Comparison of ENCODE assay signal across 21 cellular contexts in the genomic region with DNA sequence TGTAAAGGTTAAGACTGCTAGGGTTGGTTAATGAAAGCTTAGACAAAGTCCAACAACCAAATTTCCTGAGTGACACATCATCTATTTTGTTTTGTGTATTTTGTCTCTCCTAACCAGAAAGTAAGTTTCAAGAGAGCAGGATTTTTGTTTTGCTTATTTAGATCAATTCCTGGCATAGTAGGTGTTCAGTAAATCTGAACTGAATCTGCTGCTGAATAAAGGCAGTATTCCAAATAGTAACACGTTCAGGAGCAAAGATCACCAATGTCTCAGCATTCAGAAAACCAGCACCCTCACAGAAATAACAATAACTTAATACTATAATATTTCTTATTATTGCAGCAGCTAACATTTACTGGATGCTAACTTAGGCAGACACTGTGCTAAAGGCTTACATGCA. TPM values are rescaled to one million over a fixed set of nuclear protein-coding genes. Genes with fewer than 3 reads are reported as not detected.
DNase-seq lines count a peak whose midpoint lies in the region; ATAC-seq, FAIRE-seq and TF ChIP-seq lines count a peak whose summit lies in the region.
"Had no signal": no experiment of that assay in that cellular context is flagged by ENCODE, and none has a peak within 500 bp of the region (broad histone marks: within the 10 kb centered on the region; RNA-seq: fewer than 3 reads in every experiment).

No MANE protein-coding gene starts in this region.

- no peak for TF ChIP-seq EP300 in HepG2 (IDR thresholded peaks at IDR 0.05; ENCODE audit: low read depth in 2 of 2, low read length in 2 of 2)
- no peak for TF ChIP-seq EP300 in HepG2 (CRISPR knock-in tag; IDR thresholded peaks at IDR 0.05; ENCODE audit: borderline replicate concordance)

- no TSS peak for BruUV-seq in HepG2 (replicated peaks; lab: Mats Ljungman, UMichigan)

- peaks cover 30% of the 10 kb centered on the region for H3K36me3 Mint-ChIP-seq in activated T-helper 17 cell treated with anti-CD3 and anti-CD28 coated beads, Interleukin-2, amount 50 U/mL, for 72 hours (ENCODE audit: low read depth)

- TF ChIP-seq RAD21 in liver (IDR thresholded peaks at IDR 0.05) (no peak), HepG2 (CRISPR knock-in tag; IDR thresholded peaks at IDR 0.05) (no peak)

- no peak overlapping the region for H3K9ac ChIP-seq in liver (ENCODE audit: low read depth in 1 of 2, low read length in 2 of 2)
- no peak overlapping the region for H3K9ac ChIP-seq in HepG2 (ENCODE audit: insufficient read depth, low read depth, low read length)
- H3K9ac ChIP-seq: GM23248 had no signal

- H3K79me2 ChIP-seq in HepG2 (ENCODE audit: insufficient read depth, low read length), result peaks cover 73% of the 10 kb centered on the region

- TF ChIP-seq CTCF in liver (IDR thresholded peaks at IDR 0.05; ENCODE audit: low read depth, low read length, missing input control), result no peak
- TF ChIP-seq CTCF in HepG2 (CRISPR knock-in tag; IDR thresholded peaks at IDR 0.05), result no peak
- no peak for TF ChIP-seq CTCF in GM10266 (IDR thresholded peaks at IDR 0.05; ENCODE audit: control insufficient read depth, insufficient read depth, low read depth, missing control alignments)

- 29% methylated on average over 1 of the region's 1 CpG for WGBS in liver
- 36% methylated on average over 1 of the region's 1 CpG for WGBS in HepG2 (ENCODE audit: low lambda C conversion rate)

- no peaks in the 10 kb centered on the region for H3K9me3 Mint-ChIP-seq in activated T-helper 17 cell treated with anti-CD3 and anti-CD28 coated beads, Interleukin-2, amount 50 U/mL, for 72 hours
- H3K9me3 Mint-ChIP-seq: H9 had no signal

- no peaks in the 10 kb centered on the region for H3K36me3 ChIP-seq in liver (ENCODE audit: control insufficient read depth in 4 of 4, insufficient read depth in 3 of 4, low read depth in 1 of 4, low read length in 3 of 4)
- no peaks in the 10 kb centered on the region for H3K36me3 ChIP-seq in HepG2 (replicated peaks in 1 of 2; ENCODE audit: control insufficient read depth in 1 of 2, insufficient read depth in 2 of 2, low read length in 2 of 2)
- H3K36me3 ChIP-seq: Peyer's patch had no signal

- H2AFZ ChIP-seq in HepG2 (ENCODE audit: low read length), result no peak overlapping the region
- H2AFZ ChIP-seq: GM23248 had no signal

- H3K27me3 ChIP-seq in liver (ENCODE audit: control insufficient read depth in 4 of 4, insufficient read depth in 4 of 4, low read length in 3 of 4) (no peaks in the 10 kb centered on the region), HepG2 (ENCODE audit: control insufficient read depth in 1 of 2, insufficient read depth in 2 of 2, low read length in 2 of 2) (no peaks in the 10 kb centered on the region)
- H3K27me3 ChIP-seq: Peyer's patch had no signal

- TF ChIP-seq POLR2A in HepG2 (IDR thresholded peaks at IDR 0.05; ENCODE audit: insufficient read depth in 1 of 2, low read depth in 2 of 2, low read length in 2 of 2), result no peak

- ATAC-seq in HepG2 (no peak), left lobe of liver (peak; percentile 76), HG02642 (IDR thresholded peaks at IDR 0.05; ENCODE audit: poor library complexity, unreplicated experiment) (no peak), GM19328 (IDR thresholded peaks at IDR 0.05; ENCODE audit: unreplicated experiment) (no peak)
- ATAC-seq in activated T-helper 17 cell treated with anti-CD3 and anti-CD28 coated beads, Interleukin-2, amount 50 U/mL, for 72 hours (replicated peaks), result no peak

- peaks cover 54% of the 10 kb centered on the region for H3K4me1 Mint-ChIP-seq in activated T-helper 17 cell treated with anti-CD3 and anti-CD28 coated beads, Interleukin-2, amount 50 U/mL, for 72 hours

- H3K4me3 ChIP-seq in liver (ENCODE audit: low read depth in 1 of 3, low read length in 3 of 3) (no peak overlapping the region), HepG2 (replicated peaks in 1 of 3; ENCODE audit: insufficient read depth in 1 of 3, low read depth in 2 of 3, low read length in 3 of 3) (no peak overlapping the region)
- H3K4me3 ChIP-seq: GM23248, Peyer's patch had no signal

- H3K4me2 ChIP-seq in HepG2 (ENCODE audit: low read depth, low read length), result no peak overlapping the region

- no peaks in the 10 kb centered on the region for H4K20me1 ChIP-seq in HepG2 (ENCODE audit: insufficient read depth, low read length)

- H3K9me3 ChIP-seq in liver (ENCODE audit: control insufficient read depth in 4 of 4, low read length in 3 of 4) (no peaks in the 10 kb centered on the region), HepG2 (ENCODE audit: low read length) (no peaks in the 10 kb centered on the region)
- H3K9me3 ChIP-seq: Peyer's patch had no signal

- CTCF ChIA-PET in HepG2 (lab: Yijun Ruan, JAX; ENCODE audit: low intra/inter-chr PET ratio, low total read pairs), result no interaction called here

- H3K4me1 ChIP-seq in liver (ENCODE audit: control insufficient read depth in 4 of 4, insufficient read depth in 4 of 4, low read length in 3 of 4) (peaks cover 3 to 13% (median 7%) of the 10 kb centered on the region in 4 donors), HepG2 (ENCODE audit: insufficient read depth, low read length) (peaks cover 30% of the 10 kb centered on the region)
- H3K4me1 ChIP-seq: Peyer's patch had no signal

- POLR2A ChIA-PET in HepG2 (lab: Yijun Ruan, JAX), result interaction anchor here (0.8 kb wide), 1 partner anchor 13 kb away, joined by 3 read pairs; no protein-coding TSS in a partner anchor

- DNase-seq in HepG2 (ENCODE audit: low spot score), result no peak
- DNase-seq in left lobe of liver (ENCODE audit: low spot score), result no peak
- no peak for DNase-seq in GM10266 (ENCODE audit: extremely low spot score)
- DNase-seq: DMS53, GDM1, GM23248, H9, Karpas-422, NCI-H1048, NCI-H1417 treated with DMSO at 0.1 percent for 48 hours, NCI-H187, NCI-H226, NCI-H510A treated with DMSO at 0.1 percent for 48 hours, NCI-H774, Peyer's patch had no signal

- no peak overlapping the region for H3K27ac ChIP-seq in liver (ENCODE audit: low read depth in 1 of 2, low read length in 2 of 2)
- no peak overlapping the region for H3K27ac ChIP-seq in HepG2 (ENCODE audit: extremely low read length, insufficient read depth, low read length)
- H3K27ac ChIP-seq: C4-2B, GM23248, Peyer's patch had no signal

- intact Hi-C loops in HepG2 (cut with micrococcal nuclease; ENCODE audit: unreplicated experiment), result no loop called here

- no peak for FAIRE-seq in HepG2 (lab: Jason Lieb, UNC)
- FAIRE-seq: A204.1 had no signal

- in situ Hi-C loops in HepG2 (cut with HindIII; ENCODE audit: extremely low pct_ligation_motif_present, low pct_unique_long_range_greater_than_20kb), result no loop called here

- H3K27ac Mint-ChIP-seq in activated T-helper 17 cell treated with anti-CD3 and anti-CD28 coated beads, Interleukin-2, amount 50 U/mL, for 72 hours, result peak overlapping the region; percentile 42

- no peak overlapping the region for H3K4me3 Mint-ChIP-seq in activated T-helper 17 cell treated with anti-CD3 and anti-CD28 coated beads, Interleukin-2, amount 50 U/mL, for 72 hours
- H3K4me3 Mint-ChIP-seq: H9 had no signal

- H3K27me3 Mint-ChIP-seq in activated T-helper 17 cell treated with anti-CD3 and anti-CD28 coated beads, Interleukin-2, amount 50 U/mL, for 72 hours, result no peaks in the 10 kb centered on the region

TF ChIP-seq in HepG2, 621 proteins besides CTCF, POLR2A, EP300 and RAD21 (continues in another document):
- TF ChIP-seq, protein P1, sequence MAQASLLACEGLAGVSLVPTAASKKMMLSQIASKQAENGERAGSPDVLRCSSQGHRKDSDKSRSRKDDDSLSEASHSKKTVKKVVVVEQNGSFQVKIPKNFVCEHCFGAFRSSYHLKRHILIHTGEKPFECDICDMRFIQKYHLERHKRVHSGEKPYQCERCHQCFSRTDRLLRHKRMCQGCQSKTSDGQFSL (CRISPR knock-in tag; IDR thresholded peaks at IDR 0.05), result no peak

RNA-seq across cellular contexts. Expression of gene FBXW7, which starts 12.2 kb away (rescaled TPM):
- total RNA-seq in liver, result 10 to 100 TPM; 22.9 to 56.9 TPM
- polyA plus RNA-seq in liver, result 1 to 10 TPM; 4.0 to 9.3 TPM
- total RNA-seq in HepG2 (2016; rRNA removed; fragmentation: Illumina TruSeq; extraction: Trizol), result 21.7 and 40.9 TPM in 2 replicates
- total RNA-seq in HepG2 (2016; cell fraction: cytosol; rRNA removed; fragmentation: Illumina TruSeq; extraction: Trizol; ENCODE audit: low read depth), result 390 and 448 TPM in 2 replicates
- total RNA-seq in HepG2 (2016; cell fraction: insoluble cytoplasmic fraction; rRNA removed; fragmentation: Illumina TruSeq; extraction: Trizol), result 20.3 and 39.8 TPM in 2 replicates
- total RNA-seq in HepG2 (2016; cell fraction: membrane; rRNA removed; fragmentation: Illumina TruSeq; extraction: Trizol), result 97.2 and 111 TPM in 2 replicates
- 53.9 and 55.5 TPM in 2 replicates for total RNA-seq in HepG2 (2016; cell fraction: nucleus; rRNA removed; fragmentation: Illumina TruSeq; extraction: Trizol)
- polyA plus RNA-seq in HepG2 (2011; rRNA removed), result 5.0 and 5.9 TPM in 2 replicates
- polyA plus RNA-seq in HepG2 (2011; cell fraction: cytosol; rRNA removed), result 2.2 and 4.6 TPM in 2 replicates
- polyA plus RNA-seq in HepG2 (2011; cell fraction: nucleus; rRNA removed), result 9.7 and 13.6 TPM in 2 replicates
- polyA plus RNA-seq in HepG2 (2012), result 11.4 and 16.7 TPM in 2 replicates
- 0.57 and 0.69 TPM in 2 replicates for polyA plus RNA-seq in HepG2 (2016; cell fraction: cytosol; fragmentation: Illumina TruSeq; extraction: Trizol; ENCODE audit: low read depth)
- 7.5 and 10.8 TPM in 2 replicates for polyA plus RNA-seq in HepG2 (2016; cell fraction: insoluble cytoplasmic fraction; fragmentation: Illumina TruSeq; extraction: Trizol; ENCODE audit: low read depth)
- 1.5 TPM in 2 replicates for polyA plus RNA-seq in HepG2 (2016; cell fraction: membrane; fragmentation: Illumina TruSeq; extraction: Trizol; ENCODE audit: low read depth)
- polyA plus RNA-seq in HepG2 (2016; cell fraction: nucleus; fragmentation: Illumina TruSeq; extraction: Trizol; ENCODE audit: insufficient read depth, low read depth), result 24.1 and 28.3 TPM in 2 replicates
- 8.0 and 9.7 TPM in 2 replicates for polyA minus RNA-seq in HepG2 (2011; rRNA and poly(A)+ RNA removed; ENCODE audit: low replicate concordance)
- 8.8 and 18.1 TPM in 2 replicates for polyA minus RNA-seq in HepG2 (2011; cell fraction: cytosol; rRNA and poly(A)+ RNA removed)
- 85.0 and 102 TPM in 2 replicates for polyA minus RNA-seq in HepG2 (2011; cell fraction: nucleus; rRNA and poly(A)+ RNA removed)
- total RNA-seq in activated T-helper 17 cell treated with anti-CD3 and anti-CD28 coated beads, Interleukin-2, amount 50 U/mL, for 72 hours, result 10 to 100 TPM; 37.4 to 39.6 TPM
- total RNA-seq in left lobe of liver, result 12.2 TPM
